In genomic region chr7:22419488-22419887, GRCh38 we compare ENCODE assay signal across 1 cellular context.
A peak's percentile ranks its signal among the peaks of the same experiment; 100 is the strongest.
TF ChIP-seq lines count a peak whose summit lies in the region.

No MANE protein-coding gene starts in this region.

TF ChIP-seq in HepG2, 621 proteins besides CTCF, POLR2A, EP300 and RAD21 (continued from another document):
- no peak for TF ChIP-seq ZBTB4 (CRISPR knock-in tag; IDR thresholded peaks at IDR 0.05; ENCODE audit: borderline replicate concordance)
- TF ChIP-seq HINFP (CRISPR knock-in tag; IDR thresholded peaks at IDR 0.05; ENCODE audit: low read depth): 0 out of 2 replicates have a peak, but pooled peaks have one; percentile 71
- TF ChIP-seq ZFP36L1 (CRISPR knock-in tag; IDR thresholded peaks at IDR 0.05): 0 out of 2 replicates have a peak, but pooled peaks have one; percentile 47
- TF ChIP-seq CSRNP1 (CRISPR knock-in tag; IDR thresholded peaks at IDR 0.05): no peak
- peak; percentile 62 for TF ChIP-seq MAX (IDR thresholded peaks at IDR 0.05)
- no peak for TF ChIP-seq ZNF543 (CRISPR knock-in tag; IDR thresholded peaks at IDR 0.05)
- peak; percentile 40; the same call in 1 of the 2 replicates for TF ChIP-seq SALL1 (CRISPR knock-in tag; IDR thresholded peaks at IDR 0.05)
- TF ChIP-seq ZNF383 (CRISPR knock-in tag; IDR thresholded peaks at IDR 0.05; ENCODE audit: borderline replicate concordance): no peak
- peak; percentile 23; the same call in 1 of the 2 replicates for TF ChIP-seq HOXA3 (CRISPR knock-in tag; IDR thresholded peaks at IDR 0.05)
- TF ChIP-seq ZNF644 (CRISPR knock-in tag; IDR thresholded peaks at IDR 0.05; ENCODE audit: low read depth): peak; percentile 53; the same call in 1 of the 2 replicates
- TF ChIP-seq YEATS2 (CRISPR knock-in tag; IDR thresholded peaks at IDR 0.05; ENCODE audit: borderline replicate concordance): no peak
- TF ChIP-seq STAG1 (CRISPR knock-in tag; IDR thresholded peaks at IDR 0.05): no peak
- TF ChIP-seq DPF2 (CRISPR knock-in tag; IDR thresholded peaks at IDR 0.05; ENCODE audit: borderline replicate concordance, low read depth): no peak
- no peak for TF ChIP-seq ZNF724P (CRISPR knock-in tag; IDR thresholded peaks at IDR 0.05; ENCODE audit: borderline replicate concordance)
- TF ChIP-seq ZBTB38 (CRISPR knock-in tag; IDR thresholded peaks at IDR 0.05): peak; percentile 67; the same call in 1 of the 2 replicates
- no peak for TF ChIP-seq SRSF1 (optimal IDR thresholded peaks at IDR 0.05; ENCODE audit: low read depth, low read length)
- peak; percentile 17; the same call in 1 of the 2 replicates for TF ChIP-seq ZNF687 (CRISPR knock-in tag; IDR thresholded peaks at IDR 0.05)
- peak; percentile 27; the same call in 1 of the 2 replicates for TF ChIP-seq SAP130 (CRISPR knock-in tag; IDR thresholded peaks at IDR 0.05; ENCODE audit: low read depth)
- 0 out of 2 replicates have a peak, but pooled peaks have one; percentile 52 for TF ChIP-seq ZNF7 (CRISPR knock-in tag; IDR thresholded peaks at IDR 0.05)
- TF ChIP-seq FOXA1 (IDR thresholded peaks at IDR 0.05): no peak
- TF ChIP-seq FOXA1 (CRISPR knock-in tag; IDR thresholded peaks at IDR 0.05): peak; percentile 64; the same call in 1 of the 2 replicates
- no peak for TF ChIP-seq IRF9 (CRISPR knock-in tag; IDR thresholded peaks at IDR 0.05; ENCODE audit: borderline replicate concordance)
- TF ChIP-seq FOXA3 (CRISPR knock-in tag; IDR thresholded peaks at IDR 0.05): peak; percentile 70
- TF ChIP-seq ZNF317 (CRISPR knock-in tag; IDR thresholded peaks at IDR 0.05): no peak
- TF ChIP-seq MIXL1 (CRISPR knock-in tag; IDR thresholded peaks at IDR 0.05): no peak
- TF ChIP-seq MYC (CRISPR knock-in tag; IDR thresholded peaks at IDR 0.05; ENCODE audit: borderline replicate concordance): 0 out of 2 replicates have a peak, but pooled peaks have one; percentile 18
- TF ChIP-seq ARNT2 (CRISPR knock-in tag; IDR thresholded peaks at IDR 0.05; ENCODE audit: low read depth): no peak
